Comparison of ENCODE assay signal across 2 cellular contexts in genomic region chr4:148575577-148575976, GRCh38.
TF ChIP-seq lines count a peak whose summit lies in the region.

No MANE protein-coding gene starts in this region.

TF ChIP-seq in HepG2, 621 proteins besides CTCF, POLR2A, EP300 and RAD21:
- TF ChIP-seq MAFF (IDR thresholded peaks at IDR 0.05; ENCODE audit: low read depth, low read length) = peak; percentile 87
- TF ChIP-seq MAFK (conservative IDR thresholded peaks at IDR 0.05 in 1 of 2, IDR thresholded peaks at IDR 0.05 in 1 of 2; ENCODE audit: low read length in 2 of 2) = peak; percentile 86 to 89
- TF ChIP-seq ZFP36L1 (CRISPR knock-in tag; IDR thresholded peaks at IDR 0.05) = no peak
TF ChIP-seq in HepG2: peak in this region for 2.

TF ChIP-seq in H1, 55 proteins besides CTCF, POLR2A, EP300 and RAD21:
- TF ChIP-seq CBX8 (IDR thresholded peaks at IDR 0.05; ENCODE audit: borderline replicate concordance, low read depth, low read length) = no peak
- TF ChIP-seq SP4 (IDR thresholded peaks at IDR 0.05; ENCODE audit: low read length) = no peak
- TF ChIP-seq BCL11A (IDR thresholded peaks at IDR 0.05; ENCODE audit: low read depth in 2 of 2, low read length in 2 of 2) = no peak
- no peak for TF ChIP-seq CREB1 (IDR thresholded peaks at IDR 0.05)
- TF ChIP-seq TAF1 (IDR thresholded peaks at IDR 0.05; ENCODE audit: low read depth, low read length) = no peak
- no peak for TF ChIP-seq RXRA (IDR thresholded peaks at IDR 0.05; ENCODE audit: insufficient read depth, low read depth, low read length)
- TF ChIP-seq CHD2 (IDR thresholded peaks at IDR 0.05; ENCODE audit: low read length) = no peak
- TF ChIP-seq GABPA (IDR thresholded peaks at IDR 0.05; ENCODE audit: borderline replicate concordance, insufficient read depth, low read length) = no peak
- no peak for TF ChIP-seq SIN3A (conservative IDR thresholded peaks at IDR 0.05 in 1 of 2, IDR thresholded peaks at IDR 0.05 in 1 of 2; ENCODE audit: low read depth in 1 of 2, low read length in 2 of 2)
- no peak for TF ChIP-seq KDM5A (IDR thresholded peaks at IDR 0.05; ENCODE audit: low read length)
- no peak for TF ChIP-seq POU5F1 (IDR thresholded peaks at IDR 0.05; ENCODE audit: low read depth, low read length)
- TF ChIP-seq HDAC2 (IDR thresholded peaks at IDR 0.05; ENCODE audit: borderline replicate concordance in 1 of 2, low read depth in 2 of 2, low read length in 2 of 2) = no peak
- TF ChIP-seq RNF2 (IDR thresholded peaks at IDR 0.05; ENCODE audit: borderline replicate concordance, low read depth, low read length, missing control alignments, poor library complexity, severe bottlenecking) = no peak
- TF ChIP-seq MAX (IDR thresholded peaks at IDR 0.05) = no peak
- no peak for TF ChIP-seq BACH1 (IDR thresholded peaks at IDR 0.05; ENCODE audit: low read length)
